ENCODE assay signal across 26 cellular contexts in the genomic region with DNA sequence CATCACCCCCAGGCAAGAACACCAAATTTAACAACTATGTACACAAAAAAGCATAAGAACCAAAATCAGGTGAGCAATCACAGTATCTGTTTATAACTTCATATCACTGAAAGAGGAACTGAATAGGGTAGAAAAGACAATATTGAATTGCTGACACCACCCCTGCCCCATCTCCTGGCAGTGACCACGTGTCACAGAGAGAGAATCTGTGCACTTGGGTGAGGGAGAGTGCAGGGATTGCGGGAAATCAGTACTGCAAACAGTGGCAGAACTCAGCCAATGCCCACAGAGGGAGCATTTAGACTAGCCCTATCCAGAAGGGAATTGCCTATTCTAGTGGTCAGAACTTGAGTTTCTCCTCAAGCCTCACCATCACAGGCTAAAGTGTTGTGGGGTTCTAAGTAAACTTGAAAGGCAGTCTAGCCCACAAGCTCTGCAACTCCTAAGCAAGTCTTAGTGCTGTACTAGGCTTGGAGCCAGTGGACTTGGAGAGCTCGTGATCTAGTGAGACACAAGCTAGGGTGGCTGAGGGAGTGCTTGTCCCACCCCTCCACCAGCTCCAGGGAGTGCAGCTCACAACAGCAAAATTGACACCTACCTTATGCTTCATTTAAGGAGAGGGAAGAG.
DNase-seq lines count a peak whose midpoint lies in the region; ATAC-seq, FAIRE-seq and TF ChIP-seq lines count a peak whose summit lies in the region.
"Had no signal": no experiment of that assay in that cellular context is flagged by ENCODE, and none has a peak within 500 bp of the region (broad histone marks: within the 10 kb centered on the region; RNA-seq: fewer than 3 reads in every experiment).

No MANE protein-coding gene starts in this region.

- TF ChIP-seq RAD21 in K562 (CRISPR knock-in tag; conservative IDR thresholded peaks at IDR 0.05 in 1 of 2, IDR thresholded peaks at IDR 0.05 in 1 of 2) = no peak

- H3K4me3 ChIP-seq in K562 = no peak overlapping the region
- no peak overlapping the region for H3K4me3 ChIP-seq in esophagus muscularis mucosa
- H3K4me3 ChIP-seq: BLaER1, GM12878 had no signal

- H2AFZ ChIP-seq in K562 (ENCODE audit: low read depth, low read length) = no peak overlapping the region

- H3K4me1 ChIP-seq in K562 (replicated peaks in 1 of 2; ENCODE audit: control insufficient read depth in 2 of 2, insufficient read depth in 2 of 2, low read length in 2 of 2) = peaks cover 0 to 3% of the 10 kb centered on the region in 2 experiments; a peak in 2 of 5 replicates
- no peaks in the 10 kb centered on the region for H3K4me1 ChIP-seq in esophagus muscularis mucosa
- H3K4me1 ChIP-seq: BE2C, BLaER1 had no signal

- H3K4me1 Mint-ChIP-seq in activated CD8-positive, alpha-beta memory T cell treated with anti-CD3 and anti-CD28 coated beads, Interleukin-2, amount 10 ng/mL, durations not matched to agents 7 days and 5 days = no peaks in the 10 kb centered on the region
- H3K4me1 Mint-ChIP-seq: CD14-positive monocyte; CD4-positive, alpha-beta memory T cell; CD4-positive, CD25-positive, alpha-beta regulatory T cell; CD8-positive, alpha-beta memory T cell had no signal

- H3K27me3 Mint-ChIP-seq in activated CD8-positive, alpha-beta memory T cell treated with anti-CD3 and anti-CD28 coated beads, Interleukin-2, amount 10 ng/mL, durations not matched to agents 7 days and 5 days = peaks cover 13% of the 10 kb centered on the region

- ATAC-seq in K562 = no peak
- no peak for ATAC-seq in HG03108 (IDR thresholded peaks at IDR 0.05; ENCODE audit: unreplicated experiment)
- ATAC-seq in activated CD8-positive, alpha-beta memory T cell treated with anti-CD3 and anti-CD28 coated beads, Interleukin-2, amount 10 ng/mL, durations not matched to agents 7 days and 5 days = no peak
- no peak for ATAC-seq in HG02642 (IDR thresholded peaks at IDR 0.05; ENCODE audit: poor library complexity, unreplicated experiment)
- ATAC-seq: GM12878 had no signal

- H3K36me3 ChIP-seq in K562 (ENCODE audit: control insufficient read depth, insufficient read depth, low read length) (no peaks in the 10 kb centered on the region), esophagus muscularis mucosa (no peaks in the 10 kb centered on the region)
- H3K36me3 ChIP-seq: BE2C, BLaER1 had no signal

- no peak for TF ChIP-seq POLR2A in K562 (conservative IDR thresholded peaks at IDR 0.05)
- no peak for TF ChIP-seq POLR2A in esophagus muscularis mucosa (IDR thresholded peaks at IDR 0.05; ENCODE audit: low read depth)

- no TSS peak for BruUV-seq in K562 (replicated peaks; lab: Mats Ljungman, UMichigan)

- no peaks in the 10 kb centered on the region for H3K9me1 ChIP-seq in K562 (ENCODE audit: control insufficient read depth, insufficient read depth, low read length)

- no peak overlapping the region for H3K4me2 ChIP-seq in K562 (ENCODE audit: insufficient read depth, low read length)
- H3K4me2 ChIP-seq: BLaER1 had no signal

- 17% methylated on average over 3 of the region's 3 CpGs for WGBS in K562 (ENCODE audit: insufficient coverage, low coverage, missing lambda C conversion rate)
- WGBS in esophagus muscularis mucosa = 51% methylated on average over 3 of the region's 3 CpGs

- TF ChIP-seq CTCF in K562 (IDR thresholded peaks at IDR 0.05 in 2 of 3, conservative IDR thresholded peaks at IDR 0.05 in 1 of 3; ENCODE audit: insufficient read depth in 2 of 3, low read depth in 1 of 3, low read length in 3 of 3) (no peak), esophagus muscularis mucosa (IDR thresholded peaks at IDR 0.05) (no peak)

- H3K27ac Mint-ChIP-seq in activated CD8-positive, alpha-beta memory T cell treated with anti-CD3 and anti-CD28 coated beads, Interleukin-2, amount 10 ng/mL, durations not matched to agents 7 days and 5 days = no peak overlapping the region
- H3K27ac Mint-ChIP-seq: CD14-positive monocyte; CD4-positive, alpha-beta memory T cell; CD4-positive, CD25-positive, alpha-beta regulatory T cell; CD8-positive, alpha-beta memory T cell had no signal

- H3K9me3 Mint-ChIP-seq in activated CD8-positive, alpha-beta memory T cell treated with anti-CD3 and anti-CD28 coated beads, Interleukin-2, amount 10 ng/mL, durations not matched to agents 7 days and 5 days (ENCODE audit: low read depth) = peaks cover 7% of the 10 kb centered on the region

- CTCF ChIA-PET in K562 (lab: Yijun Ruan, JAX; ENCODE audit: low intra/inter-chr PET ratio) = no interaction called here
- CTCF ChIA-PET in activated CD8-positive, alpha-beta memory T cell treated with anti-CD3 and anti-CD28 coated beads, Interleukin-2, amount 10 ng/mL, durations not matched to agents 7 days and 5 days (lab: Charles Lee) = no interaction called here

- H3K4me3 Mint-ChIP-seq in activated CD8-positive, alpha-beta memory T cell treated with anti-CD3 and anti-CD28 coated beads, Interleukin-2, amount 10 ng/mL, durations not matched to agents 7 days and 5 days = no peak overlapping the region
- H3K4me3 Mint-ChIP-seq: CD14-positive monocyte; CD4-positive, CD25-positive, alpha-beta regulatory T cell; CD8-positive, alpha-beta memory T cell had no signal

- no peak for FAIRE-seq in K562 (lab: Jason Lieb, UNC)
- FAIRE-seq: A204.1, GM12878, GM12892, GM18507 had no signal

- intact Hi-C loops in K562 (cut with micrococcal nuclease) = no loop called here
- intact Hi-C loops in esophagus muscularis mucosa (cut with DNase I) = no loop called here

- DNase-seq in K562 (ENCODE audit: extremely low read depth in 1 of 4, low spot score in 3 of 4) (no peak), esophagus muscularis mucosa (ENCODE audit: extremely low spot score) (peak; percentile 90)
- DNase-seq in activated CD8-positive, alpha-beta memory T cell treated with anti-CD3 and anti-CD28 coated beads, Interleukin-2, amount 10 ng/mL, durations not matched to agents 7 days and 5 days = no peak
- DNase-seq: 8988T; ACHN; BE2C; C1 segment of cervical spinal cord; CD4-positive, alpha-beta memory T cell; CD4-positive, CD25-positive, alpha-beta regulatory T cell; CD8-positive, alpha-beta memory T cell; COR-L47; DMS 273 treated with DMSO at 0.1 percent for 48 hours; DMS153; DMS53; DMS79; DND-41; EL; GDM1 had no signal

- H3K9ac ChIP-seq in K562 (ENCODE audit: insufficient read depth in 1 of 2, low read depth in 2 of 2, low read length in 2 of 2) = no peak overlapping the region
- H3K9ac ChIP-seq: BLaER1 had no signal

- H3K27ac ChIP-seq in K562 (ENCODE audit: extremely low read depth, low read depth, low read length) = no peak overlapping the region
- H3K27ac ChIP-seq in esophagus muscularis mucosa (replicated peaks in 1 of 4) = no peak overlapping the region
- H3K27ac ChIP-seq: BLaER1 had no signal

- TF ChIP-seq EP300 in K562 (IDR thresholded peaks at IDR 0.05; ENCODE audit: low read length) (no peak), esophagus muscularis mucosa (IDR thresholded peaks at IDR 0.05) (no peak)

- in situ Hi-C loops in K562 (cut with MboI) = no loop called here

- no peaks in the 10 kb centered on the region; a peak in 1 of 5 replicates for H3K27me3 ChIP-seq in K562 (ENCODE audit: control insufficient read depth in 2 of 2, insufficient read depth in 2 of 2, low read length in 2 of 2)
- peaks cover 0 to 10% (median 0%) of the 10 kb centered on the region in 4 donors for H3K27me3 ChIP-seq in esophagus muscularis mucosa
- H3K27me3 ChIP-seq: BE2C, BLaER1 had no signal

- POLR2A ChIA-PET in K562 (lab: Yijun Ruan, JAX) = no interaction called here

- no peaks in the 10 kb centered on the region for H3K9me3 ChIP-seq in K562 (replicated peaks; ENCODE audit: control insufficient read depth, insufficient read depth, low read depth, low read length)
- H3K9me3 ChIP-seq in esophagus muscularis mucosa = peaks cover 0 to 7% (median 0%) of the 10 kb centered on the region in 4 donors
- H3K9me3 ChIP-seq: BE2C had no signal

- H3K79me2 ChIP-seq in K562 (ENCODE audit: control insufficient read depth, insufficient read depth, low read length) = no peaks in the 10 kb centered on the region

- no peaks in the 10 kb centered on the region for H3K36me3 Mint-ChIP-seq in activated CD8-positive, alpha-beta memory T cell treated with anti-CD3 and anti-CD28 coated beads, Interleukin-2, amount 10 ng/mL, durations not matched to agents 7 days and 5 days
- H3K36me3 Mint-ChIP-seq: CD14-positive monocyte; CD4-positive, alpha-beta memory T cell had no signal

- H4K20me1 ChIP-seq in K562 (replicated peaks; ENCODE audit: control insufficient read depth, insufficient read depth, low read length) = no peaks in the 10 kb centered on the region
- H4K20me1 ChIP-seq: BLaER1 had no signal

TF ChIP-seq in K562, 482 proteins besides CTCF, POLR2A, EP300 and RAD21:
- TF ChIP-seq KDM1A (IDR thresholded peaks at IDR 0.05) = peak; percentile 74 to 80
- no peak for TF ChIP-seq PHTF2 (CRISPR knock-in tag; IDR thresholded peaks at IDR 0.05)
- TF ChIP-seq RUNX1 (IDR thresholded peaks at IDR 0.05; ENCODE audit: low read depth) = no peak
- no peak for TF ChIP-seq ZC3H4 (CRISPR knock-in tag; IDR thresholded peaks at IDR 0.05; ENCODE audit: borderline replicate concordance)
- no peak for TF ChIP-seq TCF3 (CRISPR knock-in tag; IDR thresholded peaks at IDR 0.05)
- TF ChIP-seq XRCC4 (IDR thresholded peaks at IDR 0.05; ENCODE audit: extremely low read depth, insufficient read depth, insufficient read length) = no peak
- no peak for TF ChIP-seq NBN (IDR thresholded peaks at IDR 0.05; ENCODE audit: low read depth)
- TF ChIP-seq KDM2B (CRISPR knock-in tag; IDR thresholded peaks at IDR 0.05) = no peak
- TF ChIP-seq ETS2 (tag; IDR thresholded peaks at IDR 0.05; ENCODE audit: borderline replicate concordance, poor library complexity, severe bottlenecking) = no peak
- no peak for TF ChIP-seq MTA3 (IDR thresholded peaks at IDR 0.05; ENCODE audit: borderline replicate concordance)
- no peak for TF ChIP-seq ELK3 (CRISPR knock-in tag; IDR thresholded peaks at IDR 0.05)
- TF ChIP-seq ZNF23 (CRISPR knock-in tag; IDR thresholded peaks at IDR 0.05) = no peak
- peak; percentile 31 to 61; a peak in 3 of 4 replicates for TF ChIP-seq RCOR1 (IDR thresholded peaks at IDR 0.05; ENCODE audit: borderline replicate concordance in 1 of 2, low read depth in 2 of 2, low read length in 2 of 2)
- TF ChIP-seq NFYB (IDR thresholded peaks at IDR 0.05; ENCODE audit: extremely low read depth, insufficient read length) = no peak
TF ChIP-seq in K562: peak in this region for 2.
